12 cellular contexts compared by ENCODE assay signal in genomic region chr6:16965679-16966078, GRCh38.
"Had no signal": no experiment of that assay in that cellular context is flagged by ENCODE, and none has a peak within 500 bp of the region (broad histone marks: within the 10 kb centered on the region; RNA-seq: fewer than 3 reads in every experiment).

No MANE protein-coding gene starts in this region.

- H3K27ac ChIP-seq: heart left ventricle, psoas muscle, right lobe of liver, tibial artery, upper lobe of right lung had no signal

- H3K9me3 ChIP-seq: heart left ventricle, psoas muscle, right lobe of liver, tibial artery, upper lobe of right lung had no signal

- H3K27me3 ChIP-seq: right lobe of liver, upper lobe of right lung had no signal

- H3K36me3 ChIP-seq: heart left ventricle, right lobe of liver, tibial artery, upper lobe of right lung had no signal

- DNase-seq: cortex of kidney; dorsolateral prefrontal cortex; left colon; nephron progenitor cell; psoas muscle; right lobe of liver; stimulated activated CD4-positive, alpha-beta T cell treated with anti-CD3 and anti-CD28 coated beads, Interleukin-4, amount 100 ng/mL, for 1 hour; stimulated activated CD8-positive, alpha-beta memory T cell treated with anti-CD3 and anti-CD28 coated beads, Interleukin-4, amount 100 ng/mL, for 48 hours; tibial artery; upper lobe of right lung had no signal

- H3K4me3 ChIP-seq: heart left ventricle, psoas muscle, right lobe of liver, tibial artery, upper lobe of right lung had no signal

- FAIRE-seq: frontal cortex had no signal
